20 cellular contexts compared by ENCODE assay signal in genomic region chr4:135368826-135369225, GRCh38.
"Had no signal": no experiment of that assay in that cellular context is flagged by ENCODE, and none has a peak within 500 bp of the region (broad histone marks: within the 10 kb centered on the region; RNA-seq: fewer than 3 reads in every experiment).

No MANE protein-coding gene starts in this region.

- H3K4me3 Mint-ChIP-seq: activated CD4-positive, alpha-beta memory T cell treated with anti-CD3 and anti-CD28 coated beads for 36 hours; activated naive CD8-positive, alpha-beta T cell treated with anti-CD3 and anti-CD28 coated beads for 36 hours; naive thymus-derived CD4-positive, alpha-beta T cell; neural crest cell; WTC11 had no signal

- DNase-seq: activated CD4-positive, alpha-beta memory T cell treated with anti-CD3 and anti-CD28 coated beads for 36 hours; activated CD4-positive, alpha-beta T cell treated with anti-CD3 and anti-CD28 coated beads for 4 hours; activated naive CD4-positive, alpha-beta T cell treated with Interleukin-2 at 50 U/mL for 16 hours; activated naive CD8-positive, alpha-beta T cell treated with anti-CD3 and anti-CD28 coated beads for 36 hours; activated T-cell treated with anti-CD3 and anti-CD28 coated beads, Interleukin-2, amount 50 U/mL, for 48 hours; glutamatergic neuron; hippocampal formation; kidney glomerular epithelial cell; left lung; naive thymus-derived CD4-positive, alpha-beta T cell; spleen; stimulated activated CD4-positive, alpha-beta T cell treated with anti-CD3 and anti-CD28 coated beads, Interleukin-4, amount 100 ng/mL, for 4 hours; stimulated activated naive CD8-positive, alpha-beta T cell treated with anti-CD3 and anti-CD28 coated beads, Interleukin-15, Interleukin-2, amounts not matched to agents 100 U/mL and 50 U/mL, for 24 hours; substantia nigra; T-helper 9 cell; thyroid gland had no signal

- H3K36me3 ChIP-seq: cardiac muscle cell, left lung, spleen, thyroid gland had no signal

- H3K27ac Mint-ChIP-seq: activated CD4-positive, alpha-beta memory T cell treated with anti-CD3 and anti-CD28 coated beads for 36 hours; activated naive CD8-positive, alpha-beta T cell treated with anti-CD3 and anti-CD28 coated beads for 36 hours; WTC11 had no signal

- H3K4me3 ChIP-seq: cardiac muscle cell, left lung, lung, spleen, thyroid gland had no signal

- H3K27me3 ChIP-seq: cardiac muscle cell, left lung, spleen, thyroid gland had no signal

- H3K36me3 Mint-ChIP-seq: activated CD4-positive, alpha-beta memory T cell treated with anti-CD3 and anti-CD28 coated beads for 36 hours; activated naive CD8-positive, alpha-beta T cell treated with anti-CD3 and anti-CD28 coated beads for 36 hours; naive thymus-derived CD4-positive, alpha-beta T cell had no signal

- ATAC-seq: left lung; naive thymus-derived CD4-positive, alpha-beta T cell; stimulated activated naive CD8-positive, alpha-beta T cell treated with anti-CD3 and anti-CD28 coated beads, Interleukin-15, Interleukin-2, amounts not matched to agents 100 U/mL and 50 U/mL, for 24 hours; WTC11 had no signal

- H3K4me1 Mint-ChIP-seq: activated naive CD8-positive, alpha-beta T cell treated with anti-CD3 and anti-CD28 coated beads for 36 hours; naive thymus-derived CD4-positive, alpha-beta T cell; neural crest cell had no signal

- H3K27me3 Mint-ChIP-seq: activated CD4-positive, alpha-beta memory T cell treated with anti-CD3 and anti-CD28 coated beads for 36 hours; activated naive CD8-positive, alpha-beta T cell treated with anti-CD3 and anti-CD28 coated beads for 36 hours; naive thymus-derived CD4-positive, alpha-beta T cell had no signal
